ENCODE assay signal across 8 cellular contexts in genomic region chr16:48244080-48244862, GRCh38. TPM values are rescaled to one million over a fixed set of nuclear protein-coding genes. Genes with fewer than 3 reads are reported as not detected.
DNase-seq lines count a peak whose midpoint lies in the region; ATAC-seq and TF ChIP-seq lines count a peak whose summit lies in the region.

A gene with protein sequence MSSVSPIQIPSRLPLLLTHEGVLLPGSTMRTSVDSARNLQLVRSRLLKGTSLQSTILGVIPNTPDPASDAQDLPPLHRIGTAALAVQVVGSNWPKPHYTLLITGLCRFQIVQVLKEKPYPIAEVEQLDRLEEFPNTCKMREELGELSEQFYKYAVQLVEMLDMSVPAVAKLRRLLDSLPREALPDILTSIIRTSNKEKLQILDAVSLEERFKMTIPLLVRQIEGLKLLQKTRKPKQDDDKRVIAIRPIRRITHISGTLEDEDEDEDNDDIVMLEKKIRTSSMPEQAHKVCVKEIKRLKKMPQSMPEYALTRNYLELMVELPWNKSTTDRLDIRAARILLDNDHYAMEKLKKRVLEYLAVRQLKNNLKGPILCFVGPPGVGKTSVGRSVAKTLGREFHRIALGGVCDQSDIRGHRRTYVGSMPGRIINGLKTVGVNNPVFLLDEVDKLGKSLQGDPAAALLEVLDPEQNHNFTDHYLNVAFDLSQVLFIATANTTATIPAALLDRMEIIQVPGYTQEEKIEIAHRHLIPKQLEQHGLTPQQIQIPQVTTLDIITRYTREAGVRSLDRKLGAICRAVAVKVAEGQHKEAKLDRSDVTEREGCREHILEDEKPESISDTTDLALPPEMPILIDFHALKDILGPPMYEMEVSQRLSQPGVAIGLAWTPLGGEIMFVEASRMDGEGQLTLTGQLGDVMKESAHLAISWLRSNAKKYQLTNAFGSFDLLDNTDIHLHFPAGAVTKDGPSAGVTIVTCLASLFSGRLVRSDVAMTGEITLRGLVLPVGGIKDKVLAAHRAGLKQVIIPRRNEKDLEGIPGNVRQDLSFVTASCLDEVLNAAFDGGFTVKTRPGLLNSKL (plus strand): TSS chr16:48244300. CDS start chr16:48244389, 89 bp downstream.

- no TSS peak for BruUV-seq in A673 (replicated peaks; lab: Mats Ljungman, UMichigan)

- H3K9ac ChIP-seq in skeletal muscle tissue (ENCODE audit: low read depth in 1 of 3, low read length in 3 of 3), result peak within 1 kb of the TSS; percentile 75 to 97 (median 95)

- ATAC-seq in GM18861 (IDR thresholded peaks at IDR 0.05; ENCODE audit: unreplicated experiment) (peak; percentile 97), HG03097 (IDR thresholded peaks at IDR 0.05; ENCODE audit: low FRiP score, unreplicated experiment) (peak; percentile 98)

- TF ChIP-seq CTCF in A673 (conservative IDR thresholded peaks at IDR 0.05; ENCODE audit: low read depth, low read length), result no peak
- TF ChIP-seq CTCF in VCaP (conservative IDR thresholded peaks at IDR 0.05), result no peak

- intact Hi-C loops in A673 (cut with micrococcal nuclease; ENCODE audit: unreplicated experiment), result no loop called here

- POLR2A ChIA-PET in A673 (lab: Charles Lee; ENCODE audit: low non-redundant PET), result no interaction called here

- in situ Hi-C loops in T47D (cut with HindIII; ENCODE audit: low pct_unique_long_range_greater_than_20kb, low sequenced_read_pairs), result no loop called here

- H3K4me1 ChIP-seq in A673 (ENCODE audit: insufficient read depth, low read length, poor library complexity, severe bottlenecking), result peaks cover 13% of the 10 kb centered on the region
- peaks cover 18 to 28% (median 23%) of the 10 kb centered on the region in 3 donors for H3K4me1 ChIP-seq in skeletal muscle tissue (ENCODE audit: control insufficient read depth in 3 of 3, insufficient read depth in 3 of 3, low read length in 3 of 3)

- H3K4me3 ChIP-seq in A673 (ENCODE audit: low read depth, low read length, poor library complexity, severe bottlenecking), result peak within 1 kb of the TSS; percentile 92
- peak within 1 kb of the TSS; percentile 81 for H3K4me3 ChIP-seq in iPS-18c (ENCODE audit: insufficient read depth, low read depth, low read length)
- peak within 1 kb of the TSS; percentile 90 to 99 (median 96) for H3K4me3 ChIP-seq in skeletal muscle tissue (ENCODE audit: low read length in 3 of 3)

- CTCF ChIA-PET in A673 (lab: Charles Lee), result no interaction called here

- DNase-seq in A673 (ENCODE audit: low spot score) (peak; percentile 93), NCI-H2171 treated with DMSO at 0.1 percent for 48 hours (lab: John Stamatoyannopoulos, UW) (peak; percentile 89), T47D (ENCODE audit: low read depth in 1 of 2, low spot score in 1 of 2) (peak; percentile 56 to 89)

- H3K36me3 ChIP-seq in A673 (ENCODE audit: insufficient read depth, low read length, poor library complexity, severe bottlenecking), result no peaks in the 10 kb centered on the region
- peaks cover 0 to 4% (median 0%) of the 10 kb centered on the region in 3 donors for H3K36me3 ChIP-seq in skeletal muscle tissue (ENCODE audit: control insufficient read depth in 3 of 3, insufficient read depth in 3 of 3, low read length in 3 of 3)

- H3K9me3 ChIP-seq in A673 (ENCODE audit: low read depth, low read length, poor library complexity, severe bottlenecking), result no peaks in the 10 kb centered on the region
- no peaks in the 10 kb centered on the region for H3K9me3 ChIP-seq in iPS-18c (ENCODE audit: control insufficient read depth, insufficient read depth, low read length)
- no peaks in the 10 kb centered on the region for H3K9me3 ChIP-seq in skeletal muscle tissue (ENCODE audit: control insufficient read depth in 3 of 3, low read length in 3 of 3)

- peak within 1 kb of the TSS; percentile 89 for H3K27ac ChIP-seq in A673 (ENCODE audit: low read depth, low read length, poor library complexity, severe bottlenecking)
- peak within 1 kb of the TSS; percentile 86 for H3K27ac ChIP-seq in VCaP
- peak within 1 kb of the TSS; percentile 77 for H3K27ac ChIP-seq in skeletal muscle tissue (ENCODE audit: low read depth, low read length)

- H3K27me3 ChIP-seq in A673 (replicated peaks; ENCODE audit: insufficient read depth, low read depth, low read length, poor library complexity) (no peaks in the 10 kb centered on the region), skeletal muscle tissue (ENCODE audit: control insufficient read depth in 3 of 3, insufficient read depth in 3 of 3, low read length in 3 of 3) (no peaks in the 10 kb centered on the region)

RNA-seq across cellular contexts. Expression of the gene that starts here (rescaled TPM):
- 48.8 and 49.4 TPM in 2 replicates for total RNA-seq in A673 (2021)
- 44.4 TPM for total RNA-seq in skeletal muscle tissue

Comparison
In these comparisons a context has a peak if more than half of its experiments do, and no peak if none do; other contexts are left out.
1. Peak in every context shown above with its lines: DNase-seq, ATAC-seq, H3K4me3 ChIP-seq and H3K27ac ChIP-seq.